In the genomic region with DNA sequence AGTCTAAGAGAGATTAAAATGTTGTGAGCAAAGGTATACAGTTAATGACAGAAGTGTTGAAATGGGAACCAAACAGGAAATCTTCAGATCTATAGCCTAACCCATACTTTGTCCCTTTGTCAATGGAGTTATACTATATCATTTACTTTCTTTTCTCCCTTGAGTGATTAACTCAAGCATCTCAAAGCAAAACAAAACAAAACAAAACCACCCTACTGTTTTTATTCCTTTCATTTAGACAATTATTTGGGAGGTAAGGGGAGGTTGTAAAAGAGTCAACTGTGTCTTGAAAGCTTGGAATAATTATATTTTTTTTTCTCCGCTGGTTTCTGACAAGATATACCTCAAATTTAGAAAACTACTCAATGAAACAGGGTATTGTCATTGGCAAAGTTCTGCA, we compare ENCODE assay signal across 26 cellular contexts.
"Had no signal": no experiment of that assay in that cellular context is flagged by ENCODE, and none has a peak within 500 bp of the region (broad histone marks: within the 10 kb centered on the region; RNA-seq: fewer than 3 reads in every experiment).

No MANE protein-coding gene starts in this region.

- ATAC-seq: activated CD8-positive, alpha-beta memory T cell treated with anti-CD3 and anti-CD28 coated beads, Interleukin-2, amount 10 ng/mL, durations not matched to agents 7 days and 5 days; activated naive CD4-positive, alpha-beta T cell treated with anti-CD3 and anti-CD28 coated beads, Interleukin-2, amount 50 U/mL, for 72 hours; activated naive CD8-positive, alpha-beta T cell treated with anti-CD3 and anti-CD28 coated beads, Interleukin-2, amount 50 U/mL, for 24 hours had no signal

- H3K4me3 ChIP-seq: MG63, PC-9 had no signal

- H3K9ac ChIP-seq: KMS-11 had no signal

- H3K4me2 ChIP-seq: KMS-11, PC-9 had no signal

- H2AFZ ChIP-seq: PC-9 had no signal

- H3K36me3 ChIP-seq: brain microvascular endothelial cell, MG63 had no signal

- H3K27ac ChIP-seq: brain microvascular endothelial cell, KMS-11, PC-9 had no signal

- H3K27me3 ChIP-seq: brain microvascular endothelial cell, MG63 had no signal

- FAIRE-seq: TTC549 had no signal

- DNase-seq: activated B cell treated with CpG ODN at 0.5 μM for 24 hours; activated CD4-positive, alpha-beta T cell treated with anti-CD3 and anti-CD28 coated beads for 1 hour; activated CD4-positive, alpha-beta T cell treated with anti-CD3 and anti-CD28 coated beads, Interleukin-2, amount 10 ng/mL, durations not matched to agents 24 days and 14 days; activated CD4-positive, alpha-beta T cell treated with anti-CD3 and anti-CD28 coated beads, Interleukin-2, amount 50 U/mL, for 48 hours; activated CD8-positive, alpha-beta memory T cell treated with anti-CD3 and anti-CD28 coated beads, Interleukin-2, amount 10 ng/mL, durations not matched to agents 7 days and 5 days; activated effector memory CD4-positive, alpha-beta T cell treated with Interleukin-2 at 50 U/mL for 16 hours; activated naive CD4-positive, alpha-beta T cell treated with Interleukin-2 at 50 U/mL for 16 hours; activated naive CD8-positive, alpha-beta T cell treated with anti-CD3 and anti-CD28 coated beads, Interleukin-2, amount 50 U/mL, for 24 hours; activated T-cell treated with anti-CD3 and anti-CD28 coated beads, Interleukin-2, amount 50 U/mL, for 24 hours; amygdala; brain microvascular endothelial cell; cerebellar nuclear complex; IMR-90; MG63; MV-4-11; NCI-H1092 treated with DMSO at 0.1 percent for 48 hours; NCI-H1417 treated with DMSO at 0.1 percent for 48 hours; NCI-H1694; NCI-H2029; PC-9; SHP77 treated with DMSO at 0.1 percent for 48 hours; T-helper 2 cell; T1000 had no signal
